8 cellular contexts compared by ENCODE assay signal in genomic region chr9:127451681-127452480, GRCh38. TPM values are rescaled to one million over a fixed set of nuclear protein-coding genes. Genes with fewer than 3 reads are reported as not detected.
A peak's percentile ranks its signal among the peaks of the same experiment; 100 is the strongest.
DNase-seq lines count a peak whose midpoint lies in the region; ATAC-seq and TF ChIP-seq lines count a peak whose summit lies in the region.

No MANE protein-coding gene starts in this region.

- no peak overlapping the region for H2BK120ac ChIP-seq in mesendoderm (ENCODE audit: low read depth, low read length)

- H3K9ac ChIP-seq in endodermal cell (ENCODE audit: extremely low read depth, low read length, poor library complexity, severe bottlenecking) (peak overlapping the region; percentile 99), mesendoderm (ENCODE audit: low read length) (peak overlapping the region; percentile 89)

- H3K4me3 ChIP-seq in endodermal cell (ENCODE audit: low read length) (peak overlapping the region; percentile 97), mesendoderm (ENCODE audit: low read length) (peak overlapping the region; percentile 91)

- H3K4me1 ChIP-seq in endodermal cell (ENCODE audit: control insufficient read depth, insufficient read depth, low read length) = no peaks in the 10 kb centered on the region
- H3K4me1 ChIP-seq in mesendoderm (ENCODE audit: control insufficient read depth, low read depth, low read length) = peaks cover 3% of the 10 kb centered on the region

- H4K8ac ChIP-seq in mesendoderm (ENCODE audit: low read depth, low read length) = no peak overlapping the region

- H3K9me3 Mint-ChIP-seq in endodermal cell = no peaks in the 10 kb centered on the region

- TF ChIP-seq CTCF in endodermal cell (conservative IDR thresholded peaks at IDR 0.05) = no peak

- H3K4me1 Mint-ChIP-seq in endodermal cell = peaks cover 25% of the 10 kb centered on the region

- DNase-seq in NCI-H1417 (lab: John Stamatoyannopoulos, UW) (peak; percentile 14 to 84 (median 77)), NCI-H1417 treated with DMSO at 0.1 percent for 48 hours (lab: John Stamatoyannopoulos, UW) (no peak), NCI-H69 (lab: John Stamatoyannopoulos, UW) (peak; percentile 69), endodermal cell (peak; percentile 79), mesendoderm (peak; percentile 59)
- DNase-seq in activated CD8-positive, alpha-beta memory T cell treated with anti-CD3 and anti-CD28 coated beads for 24 hours = peak; percentile 76
- peak; percentile 54 for DNase-seq in stimulated activated naive CD4-positive, alpha-beta T cell treated with Interleukin-2 at 50 U/mL for 16 hours (lab: John Stamatoyannopoulos, UW)

- no peaks in the 10 kb centered on the region for H3K9me3 ChIP-seq in endodermal cell (ENCODE audit: control insufficient read depth, low read length)

- peak; percentile 28 for ATAC-seq in HG02885 (IDR thresholded peaks at IDR 0.05; ENCODE audit: poor library complexity, unreplicated experiment)

- H3K27me3 ChIP-seq in endodermal cell (ENCODE audit: control insufficient read depth, insufficient read depth, low read length, poor library complexity, severe bottlenecking) (no peaks in the 10 kb centered on the region), mesendoderm (ENCODE audit: insufficient read depth, low read length, poor library complexity) (no peaks in the 10 kb centered on the region)

- H3K4me2 ChIP-seq in mesendoderm (ENCODE audit: low read length) = peak overlapping the region; percentile 49

- H3K27me3 Mint-ChIP-seq in endodermal cell (ENCODE audit: insufficient read depth) = no peaks in the 10 kb centered on the region

- H3K56ac ChIP-seq in mesendoderm (ENCODE audit: low read length) = peak overlapping the region; percentile 94

- peaks cover 9% of the 10 kb centered on the region for H3K79me1 ChIP-seq in mesendoderm (ENCODE audit: low read length)

- H3K4ac ChIP-seq in mesendoderm (ENCODE audit: low read depth, low read length) = peak overlapping the region; percentile 84

- H2BK5ac ChIP-seq in mesendoderm (ENCODE audit: low read length) = no peak overlapping the region

- H3K18ac ChIP-seq in mesendoderm (ENCODE audit: low read length) = peak overlapping the region; percentile 32

- 4 to 10% methylated on average over 19 to 39 of the region's 39 CpGs for WGBS in endodermal cell (ENCODE audit: insufficient coverage in 1 of 2, insufficient read length in 1 of 2), 2 experiments
- no CpG with 5 or more reads among the region's 39 CpGs for WGBS in mesendoderm (ENCODE audit: extremely low coverage, insufficient coverage, low lambda C conversion rate)

- H2BK15ac ChIP-seq in mesendoderm (replicated peaks; ENCODE audit: low read depth) = no peak overlapping the region

- H3K23ac ChIP-seq in mesendoderm (ENCODE audit: low read length) = no peak overlapping the region

- no peak overlapping the region for H4K5ac ChIP-seq in mesendoderm (ENCODE audit: low read length)

- H3K79me2 ChIP-seq in mesendoderm (ENCODE audit: control insufficient read depth, insufficient read depth, low read length) = peaks cover 34% of the 10 kb centered on the region

- peak overlapping the region; percentile 93 for H3K4me3 Mint-ChIP-seq in endodermal cell

- no peak overlapping the region for H2AK5ac ChIP-seq in mesendoderm (ENCODE audit: low read length)

- no peak overlapping the region for H3K27ac ChIP-seq in endodermal cell (ENCODE audit: low read depth, low read length)
- H3K27ac ChIP-seq in mesendoderm (ENCODE audit: low read depth, low read length) = no peak overlapping the region

- H3K36me3 ChIP-seq in endodermal cell (ENCODE audit: control insufficient read depth, insufficient read depth, low read length) = peaks cover 56% of the 10 kb centered on the region
- peaks cover 22% of the 10 kb centered on the region for H3K36me3 ChIP-seq in mesendoderm (ENCODE audit: control insufficient read depth, insufficient read depth, low read length)

- H3K27ac Mint-ChIP-seq in endodermal cell = peak overlapping the region; percentile 97

- peaks cover 50% of the 10 kb centered on the region for H3K36me3 Mint-ChIP-seq in endodermal cell (ENCODE audit: low read depth)

RNA-seq across cellular contexts. Expression of gene LRSAM1, which starts 0.6 kb away (rescaled TPM):
- total RNA-seq in endodermal cell = 10 to 100 TPM; 18.4 to 19.8 TPM
- polyA plus RNA-seq in endodermal cell (2013, experiment 1 of 2) = 18.1 TPM
- 17.8 TPM for polyA plus RNA-seq in endodermal cell (2013, experiment 2 of 2)
- polyA plus RNA-seq in mesendoderm (2013, experiment 1 of 2) = 7.8 TPM
- polyA plus RNA-seq in mesendoderm (2013, experiment 2 of 2) = 8.5 TPM

RNA-seq across cellular contexts. Expression of gene RPL12, which starts 0.7 kb away (rescaled TPM):
- 1,000 to 10,000 TPM; 1,241 to 1,436 TPM for total RNA-seq in endodermal cell
- polyA plus RNA-seq in endodermal cell (2013, experiment 1 of 2) = 1,289 TPM
- polyA plus RNA-seq in endodermal cell (2013, experiment 2 of 2) = 1,216 TPM
- 3,187 TPM for polyA plus RNA-seq in mesendoderm (2013, experiment 1 of 2)
- 3,242 TPM for polyA plus RNA-seq in mesendoderm (2013, experiment 2 of 2)

RNA-seq across cellular contexts. Expression of gene ZNF79, which starts 27.7 kb away (rescaled TPM):
- 1 to 10 TPM; 7.4 to 9.1 TPM for total RNA-seq in endodermal cell
- polyA plus RNA-seq in endodermal cell (2013, experiment 1 of 2) = 8.0 TPM
- 7.7 TPM for polyA plus RNA-seq in endodermal cell (2013, experiment 2 of 2)
- polyA plus RNA-seq in mesendoderm (2013, experiment 1 of 2) = 1.9 TPM
- 1.8 TPM for polyA plus RNA-seq in mesendoderm (2013, experiment 2 of 2)

RNA-seq across cellular contexts. Expression of gene SLC2A8, which starts 54.9 kb away (rescaled TPM):
- 10 to 100 TPM; 33.6 to 40.3 TPM for total RNA-seq in endodermal cell
- polyA plus RNA-seq in endodermal cell (2013, experiment 1 of 2) = 21.9 TPM
- 22.1 TPM for polyA plus RNA-seq in endodermal cell (2013, experiment 2 of 2)
- polyA plus RNA-seq in mesendoderm (2013, experiment 1 of 2) = 10.7 TPM
- polyA plus RNA-seq in mesendoderm (2013, experiment 2 of 2) = 10.9 TPM
